ENCODE assay signal across 8 cellular contexts in genomic region chr12:111446044-111446581, GRCh38. TPM values are rescaled to one million over a fixed set of nuclear protein-coding genes. Genes with fewer than 3 reads are reported as not detected.
DNase-seq lines count a peak whose midpoint lies in the region; ATAC-seq and TF ChIP-seq lines count a peak whose summit lies in the region.

No MANE protein-coding gene starts in this region.

- POLR2A ChIA-PET in Caco-2 (lab: Charles Lee) = no interaction called here

- no peak overlapping the region for H3K4me2 ChIP-seq in MM.1S (ENCODE audit: low read depth, low read length)

- H3K79me2 ChIP-seq in MM.1S (ENCODE audit: low read length) = peaks cover 12% of the 10 kb centered on the region

- BruUV-seq in Caco-2 (replicated peaks; lab: Mats Ljungman, UMichigan) = no TSS peak

- H3K27me3 ChIP-seq in Caco-2 (replicated peaks; ENCODE audit: control insufficient read depth, insufficient read depth, low read length) = no peaks in the 10 kb centered on the region
- no peaks in the 10 kb centered on the region for H3K27me3 ChIP-seq in MM.1S (replicated peaks; ENCODE audit: insufficient read depth, low read length)
- no peaks in the 10 kb centered on the region for H3K27me3 ChIP-seq in body of pancreas

- H3K4me1 ChIP-seq in Caco-2 (no peaks in the 10 kb centered on the region), MM.1S (ENCODE audit: low read length) (peaks cover 45% of the 10 kb centered on the region), body of pancreas (peaks cover 60% of the 10 kb centered on the region)

- no peaks in the 10 kb centered on the region for H4K20me1 ChIP-seq in MM.1S (ENCODE audit: insufficient read depth, low read length)

- no peak overlapping the region for H2AFZ ChIP-seq in MM.1S (ENCODE audit: low read length)

- H3K27ac ChIP-seq in MM.1S (ENCODE audit: low read length) (peak overlapping the region; percentile 99; the same call in 1 of the 2 replicates), body of pancreas (peak overlapping the region; percentile 72 to 82 (median 81))

- H3K4me3 Mint-ChIP-seq in Caco-2 (ENCODE audit: unreplicated experiment) = no peak overlapping the region

- CTCF ChIA-PET in Caco-2 (lab: Charles Lee) = no interaction called here

- H3K36me3 Mint-ChIP-seq in Caco-2 (ENCODE audit: insufficient read depth, unreplicated experiment) = peaks cover 94% of the 10 kb centered on the region

- H3K4me1 Mint-ChIP-seq in Caco-2 (ENCODE audit: low read depth, unreplicated experiment) = no peaks in the 10 kb centered on the region

- DNase-seq in Caco-2 (peak in 1 of 2 experiments; percentile 22), MM.1S (no peak), body of pancreas (peak; percentile 87 to 96 (median 94)), lung microvascular endothelial cell (ENCODE audit: low read depth in 2 of 2) (peak; percentile 86 to 99), occipital lobe (lab: John Stamatoyannopoulos, UW) (no peak), CD1c-positive myeloid dendritic cell (ENCODE audit: extremely low spot score) (no peak)

- no peaks in the 10 kb centered on the region for H3K9me2 ChIP-seq in MM.1S (replicated peaks; ENCODE audit: insufficient read depth, low read length)

- peak overlapping the region; percentile 57 for H3K27ac Mint-ChIP-seq in Caco-2 (ENCODE audit: unreplicated experiment)

- H3K4me3 ChIP-seq in Caco-2 (ENCODE audit: low read depth, low read length) (no peak overlapping the region), MM.1S (ENCODE audit: low read length) (no peak overlapping the region), body of pancreas (no peak overlapping the region)

- no peaks in the 10 kb centered on the region for H3K27me3 Mint-ChIP-seq in Caco-2 (ENCODE audit: insufficient read depth, unreplicated experiment)

- peaks cover 5% of the 10 kb centered on the region for H3K36me3 ChIP-seq in Caco-2 (ENCODE audit: control insufficient read depth, insufficient read depth, low read length)
- H3K36me3 ChIP-seq in MM.1S (replicated peaks; ENCODE audit: insufficient read depth, low read length) = no peaks in the 10 kb centered on the region
- H3K36me3 ChIP-seq in body of pancreas (replicated peaks in 1 of 2; ENCODE audit: insufficient read depth in 1 of 2, low read depth in 2 of 2) = peaks cover 0 to 6% of the 10 kb centered on the region in 2 donors

- H3K9me3 ChIP-seq in Caco-2 (no peaks in the 10 kb centered on the region), MM.1S (replicated peaks; ENCODE audit: insufficient read depth, low read length) (no peaks in the 10 kb centered on the region), body of pancreas (no peaks in the 10 kb centered on the region)

- peak; percentile 85 for ATAC-seq in body of pancreas
- ATAC-seq in esophagus mucosa = no peak
- ATAC-seq in HG03457 (IDR thresholded peaks at IDR 0.05; ENCODE audit: unreplicated experiment) = no peak

- H3K9me3 Mint-ChIP-seq in Caco-2 (ENCODE audit: unreplicated experiment) = no peaks in the 10 kb centered on the region

- peak overlapping the region; percentile 28; the same call in 1 of the 2 replicates for H3K9ac ChIP-seq in MM.1S (ENCODE audit: low read length)

- H3F3A ChIP-seq in MM.1S (ENCODE audit: insufficient read depth, low read length) = peaks cover 15% of the 10 kb centered on the region

- intact Hi-C loops in Caco-2 (cut with micrococcal nuclease; ENCODE audit: unreplicated experiment) (no loop called here), body of pancreas (cut with DNase I) (no loop called here)

- TF ChIP-seq CTCF in Caco-2 (IDR thresholded peaks at IDR 0.05; ENCODE audit: insufficient read depth in 1 of 2, low read depth in 1 of 2, low read length in 1 of 2, severe bottlenecking in 1 of 2, unreplicated experiment in 1 of 2) = no peak
- no peak for TF ChIP-seq CTCF in MM.1S (IDR thresholded peaks at IDR 0.05; ENCODE audit: low read length)
- no peak for TF ChIP-seq CTCF in body of pancreas (IDR thresholded peaks at IDR 0.05)

- WGBS in body of pancreas, 2 donors = 8 to 33% methylated on average over 4 to 5 of the region's 5 CpGs

- TF ChIP-seq POLR2A in body of pancreas (IDR thresholded peaks at IDR 0.05) = peak in 2 of 3 donors; percentile 18 to 25

RNA-seq across cellular contexts. Expression of gene SH2B3, which starts 40.4 kb away (rescaled TPM):
- 15.6 and 16.1 TPM in 2 replicates for total RNA-seq in Caco-2 (2022)
- 10 to 100 TPM; 23.1 to 41.9 TPM for total RNA-seq in body of pancreas
- 33.3 and 34.7 TPM in 2 replicates for total RNA-seq in lung microvascular endothelial cell
- 5.1 TPM for total RNA-seq in occipital lobe
- 1.8 TPM for total RNA-seq in esophagus mucosa

Comparison
In these comparisons a context has a peak if more than half of its experiments do, and no peak if none do; other contexts are left out.
1. DNase-seq: peak in body of pancreas (4 of 4) and lung microvascular endothelial cell (2 of 2); none in MM.1S (single experiment), occipital lobe (single experiment) and CD1c-positive myeloid dendritic cell (single experiment).